ENCODE assay signal across 13 cellular contexts in the genomic region with DNA sequence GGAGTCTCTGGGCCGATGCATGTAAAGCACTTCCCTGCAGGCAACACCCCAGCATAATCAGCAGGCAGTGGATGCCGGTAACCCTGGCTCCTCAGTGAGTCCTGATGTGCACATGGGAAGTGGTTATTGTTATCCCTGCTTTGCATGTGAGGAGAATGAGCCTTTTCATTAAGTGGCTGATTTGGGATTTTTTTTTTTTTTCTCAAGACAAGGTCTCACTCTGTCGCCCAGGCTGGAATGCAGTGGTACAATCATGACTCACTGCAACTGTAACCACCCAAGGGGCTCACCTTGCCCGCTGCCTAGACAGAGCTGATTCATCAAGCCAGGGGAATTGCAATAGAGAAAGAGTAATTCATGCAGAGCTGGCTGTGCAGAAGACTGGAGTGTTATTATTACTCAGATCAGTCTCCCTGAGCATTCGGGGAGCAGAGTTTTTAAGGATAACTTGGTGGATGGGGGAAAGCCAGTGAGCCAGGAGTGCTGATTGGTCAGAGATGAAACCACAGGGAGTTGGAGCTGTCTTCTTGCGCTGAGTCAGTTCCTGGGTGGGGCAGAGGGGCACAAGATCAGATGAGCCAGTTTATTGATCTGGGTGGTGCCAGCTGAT.
DNase-seq lines count a peak whose midpoint lies in the region; ATAC-seq and TF ChIP-seq lines count a peak whose summit lies in the region.
"Had no signal": no experiment of that assay in that cellular context is flagged by ENCODE, and none has a peak within 500 bp of the region (broad histone marks: within the 10 kb centered on the region; RNA-seq: fewer than 3 reads in every experiment).

No MANE protein-coding gene starts in this region.

- ATAC-seq in HG03354 (IDR thresholded peaks at IDR 0.05; ENCODE audit: poor library complexity, severe bottlenecking, unreplicated experiment) = no peak

- H3K4me3 Mint-ChIP-seq in activated T-cell treated with anti-CD3 and anti-CD28 coated beads, Interleukin-2, amount 50 U/mL, for 24 hours = no peak overlapping the region
- H3K4me3 Mint-ChIP-seq: activated T-helper 1 cell treated with anti-CD3 and anti-CD28 coated beads, Interleukin-12 subunit alpha, Interleukin-12 subunit beta, Interleukin-2, Interleukin-4 antibody, amounts not matched to agents 30 ng/mL and 10 ng/mL and 1 ng/mL, durations not matched to agents 14 hours and 24 hours and 36 hours had no signal

- no peaks in the 10 kb centered on the region for H3K36me3 ChIP-seq in kidney epithelial cell (ENCODE audit: control insufficient read depth, insufficient read depth, low read length)

- H3K4me1 Mint-ChIP-seq in activated T-cell treated with anti-CD3 and anti-CD28 coated beads, Interleukin-2, amount 50 U/mL, for 24 hours (ENCODE audit: low read depth) = peaks cover 9% of the 10 kb centered on the region

- H3K36me3 Mint-ChIP-seq in activated T-cell treated with anti-CD3 and anti-CD28 coated beads, Interleukin-2, amount 50 U/mL, for 24 hours (ENCODE audit: low read depth) = no peaks in the 10 kb centered on the region

- peak; percentile 19 for DNase-seq in AG09319 (ENCODE audit: extremely low read depth, low read depth)
- peak in 70 of 76 experiments; percentile 17 to 90 (median 62) for DNase-seq in HUDEP-2 (lab: John Stamatoyannopoulos, UW; ENCODE audit: unreplicated experiment in 76 of 76)
- peak; percentile 35 for DNase-seq in amniotic stem cell (lab: John Stamatoyannopoulos, UW)
- DNase-seq in kidney epithelial cell (ENCODE audit: low read depth) = peak; percentile 92
- DNase-seq in activated T-cell treated with anti-CD3 and anti-CD28 coated beads, Interleukin-2, amount 50 U/mL, for 24 hours = no peak
- no peak for DNase-seq in retina
- no peak for DNase-seq in COR-L47 (lab: John Stamatoyannopoulos, UW)
- DNase-seq: DMS79, glutamatergic neuron, occipital lobe, SIG-M5 had no signal

- H3K27me3 Mint-ChIP-seq in activated T-cell treated with anti-CD3 and anti-CD28 coated beads, Interleukin-2, amount 50 U/mL, for 24 hours = peaks cover 2% of the 10 kb centered on the region

- TF ChIP-seq CTCF in AG09319 (IDR thresholded peaks at IDR 0.05; ENCODE audit: low read depth, low read length) (no peak), kidney epithelial cell (IDR thresholded peaks at IDR 0.05; ENCODE audit: insufficient read depth, low read length, poor library complexity, severe bottlenecking) (no peak)

- H3K27ac Mint-ChIP-seq in activated T-cell treated with anti-CD3 and anti-CD28 coated beads, Interleukin-2, amount 50 U/mL, for 24 hours = no peak overlapping the region
- H3K27ac Mint-ChIP-seq: activated T-helper 1 cell treated with anti-CD3 and anti-CD28 coated beads, Interleukin-12 subunit alpha, Interleukin-12 subunit beta, Interleukin-2, Interleukin-4 antibody, amounts not matched to agents 30 ng/mL and 10 ng/mL and 1 ng/mL, durations not matched to agents 14 hours and 24 hours and 36 hours had no signal

- no peak overlapping the region for H3K4me3 ChIP-seq in kidney epithelial cell (ENCODE audit: low read depth, low read length)

- no peaks in the 10 kb centered on the region for H3K27me3 ChIP-seq in kidney epithelial cell (ENCODE audit: control insufficient read depth, insufficient read depth, low read length)

- H3K9me3 Mint-ChIP-seq in activated T-cell treated with anti-CD3 and anti-CD28 coated beads, Interleukin-2, amount 50 U/mL, for 24 hours = no peaks in the 10 kb centered on the region
- H3K9me3 Mint-ChIP-seq: activated T-helper 1 cell treated with anti-CD3 and anti-CD28 coated beads, Interleukin-12 subunit alpha, Interleukin-12 subunit beta, Interleukin-2, Interleukin-4 antibody, amounts not matched to agents 30 ng/mL and 10 ng/mL and 1 ng/mL, durations not matched to agents 14 hours and 24 hours and 36 hours had no signal

Comparison
In these comparisons a context has a peak if more than half of its experiments do, and no peak if none do; other contexts are left out.
1. DNase-seq: peak in AG09319 (single experiment), HUDEP-2 (70 of 76), amniotic stem cell (single experiment) and kidney epithelial cell (single experiment); none in activated T-cell treated with anti-CD3 and anti-CD28 coated beads, Interleukin-2, amount 50 U/mL, for 24 hours (single experiment), retina (single experiment) and COR-L47 (single experiment).